Comparison of ENCODE assay signal across 24 cellular contexts in genomic region chr7:511476-512145, GRCh38. TPM values are rescaled to one million over a fixed set of nuclear protein-coding genes. Genes with fewer than 3 reads are reported as not detected.
DNase-seq lines count a peak whose midpoint lies in the region; ATAC-seq, FAIRE-seq and TF ChIP-seq lines count a peak whose summit lies in the region.
"Had no signal": no experiment of that assay in that cellular context is flagged by ENCODE, and none has a peak within 500 bp of the region (broad histone marks: within the 10 kb centered on the region; RNA-seq: fewer than 3 reads in every experiment).

No MANE protein-coding gene starts in this region.

- no peak overlapping the region for H2BK5ac ChIP-seq in neuronal stem cell (ENCODE audit: low read length)

- H3K9me3 ChIP-seq in right lobe of liver (no peaks in the 10 kb centered on the region), HepG2 (ENCODE audit: low read length) (no peaks in the 10 kb centered on the region), neuronal stem cell (replicated peaks in 1 of 2; ENCODE audit: control insufficient read depth in 2 of 2, insufficient read depth in 1 of 2, low read depth in 1 of 2, low read length in 2 of 2) (no peaks in the 10 kb centered on the region)
- H3K9me3 ChIP-seq: BLaER1 treated with 17β-estradiol and CSF1 and Interleukin-3, amounts not matched to agents 10 nM and 100 nM; neutrophil had no signal

- no peak overlapping the region for H2BK12ac ChIP-seq in neuronal stem cell (ENCODE audit: low read length)

- H3K18ac ChIP-seq in neuronal stem cell (ENCODE audit: low read length), result peak overlapping the region; percentile 64

- H3K14ac ChIP-seq in neuronal stem cell (ENCODE audit: low read length), result peak overlapping the region; percentile 8

- ATAC-seq in right lobe of liver (no peak), HepG2 (no peak), esophagus mucosa (peak; percentile 59), GM18868 (IDR thresholded peaks at IDR 0.05; ENCODE audit: unreplicated experiment) (no peak), GM18519 (IDR thresholded peaks at IDR 0.05; ENCODE audit: low FRiP score, unreplicated experiment) (no peak)

- H3K4me1 ChIP-seq in right lobe of liver (no peaks in the 10 kb centered on the region), HepG2 (ENCODE audit: insufficient read depth, low read length) (no peaks in the 10 kb centered on the region), neuronal stem cell (ENCODE audit: control insufficient read depth in 2 of 2, insufficient read depth in 1 of 2, low read depth in 1 of 2, low read length in 2 of 2) (peaks cover 4 to 17% of the 10 kb centered on the region in 2 donors)

- H3K4me3 ChIP-seq in right lobe of liver (no peak overlapping the region), HepG2 (replicated peaks in 1 of 3; ENCODE audit: insufficient read depth in 1 of 3, low read depth in 2 of 3, low read length in 3 of 3) (no peak overlapping the region), neuronal stem cell (ENCODE audit: low read length in 2 of 2) (no peak overlapping the region)
- H3K4me3 ChIP-seq: BLaER1 treated with 17β-estradiol and CSF1 and Interleukin-3, amounts not matched to agents 10 nM and 100 nM; hepatocyte; lung had no signal

- TF ChIP-seq POLR2A in right lobe of liver (IDR thresholded peaks at IDR 0.05), result no peak
- TF ChIP-seq POLR2A in HepG2 (IDR thresholded peaks at IDR 0.05; ENCODE audit: insufficient read depth in 1 of 2, low read depth in 2 of 2, low read length in 2 of 2), result no peak

- intact Hi-C loops in right lobe of liver (cut with DNase I) (no loop called here), HepG2 (cut with micrococcal nuclease; ENCODE audit: unreplicated experiment) (no loop called here)

- peak overlapping the region; percentile 96 for H2AK5ac ChIP-seq in neuronal stem cell (ENCODE audit: low read depth, low read length)

- 86% methylated on average over 11 of the region's 25 CpGs for WGBS in right lobe of liver (ENCODE audit: insufficient coverage, low coverage, low lambda C conversion rate, missing lambda C conversion rate)
- 86% methylated on average over 17 of the region's 25 CpGs for WGBS in HepG2 (ENCODE audit: low lambda C conversion rate)
- WGBS in neuronal stem cell (ENCODE audit: extremely low coverage in 2 of 2, insufficient read length in 2 of 2, insufficient replicate concordance in 1 of 2), 2 donors, result no CpG with 5 or more reads among the region's 25 CpGs

- no peak overlapping the region for H4K91ac ChIP-seq in neuronal stem cell (ENCODE audit: low read depth, low read length, poor library complexity)

- no peaks in the 10 kb centered on the region for H4K20me1 ChIP-seq in HepG2 (ENCODE audit: insufficient read depth, low read length)

- no peak overlapping the region for H3K4me2 ChIP-seq in HepG2 (ENCODE audit: low read depth, low read length)
- no peak overlapping the region for H3K4me2 ChIP-seq in neuronal stem cell (ENCODE audit: insufficient read depth, low read length, poor library complexity, severe bottlenecking)
- H3K4me2 ChIP-seq: hepatocyte had no signal

- peak overlapping the region; percentile 49 for H2BK15ac ChIP-seq in neuronal stem cell (ENCODE audit: low read length)

- H3K79me1 ChIP-seq in neuronal stem cell (ENCODE audit: low read depth, low read length), result no peaks in the 10 kb centered on the region

- H3K4ac ChIP-seq in neuronal stem cell (ENCODE audit: low read length), result no peak overlapping the region

- TF ChIP-seq EP300 in HepG2 (IDR thresholded peaks at IDR 0.05; ENCODE audit: low read depth in 2 of 2, low read length in 2 of 2), result no peak
- no peak for TF ChIP-seq EP300 in HepG2 (CRISPR knock-in tag; IDR thresholded peaks at IDR 0.05; ENCODE audit: borderline replicate concordance)

- no peaks in the 10 kb centered on the region for H3K27me3 ChIP-seq in right lobe of liver
- peaks cover 0 to 8% of the 10 kb centered on the region in 2 experiments; a peak in 3 of 5 replicates for H3K27me3 ChIP-seq in HepG2 (ENCODE audit: control insufficient read depth in 1 of 2, insufficient read depth in 2 of 2, low read length in 2 of 2)
- H3K27me3 ChIP-seq in neuronal stem cell (ENCODE audit: control insufficient read depth in 3 of 3, insufficient read depth in 3 of 3, low read depth in 1 of 3, low read length in 3 of 3), result peaks cover 0 to 49% (median 7%) of the 10 kb centered on the region in 3 experiments
- H3K27me3 ChIP-seq: hepatocyte had no signal

- no peak overlapping the region for H3K27ac ChIP-seq in right lobe of liver
- no peak overlapping the region for H3K27ac ChIP-seq in HepG2 (ENCODE audit: extremely low read length, insufficient read depth, low read length)
- no peak overlapping the region for H3K27ac ChIP-seq in neuronal stem cell (replicated peaks; ENCODE audit: low read length)
- H3K27ac ChIP-seq: BLaER1 treated with 17β-estradiol and CSF1 and Interleukin-3, amounts not matched to agents 10 nM and 100 nM; hepatocyte; neutrophil had no signal

- no peak for FAIRE-seq in HepG2 (lab: Jason Lieb, UNC)
- FAIRE-seq: GM19239 had no signal

- H3K9ac ChIP-seq in HepG2 (ENCODE audit: insufficient read depth, low read depth, low read length) (no peak overlapping the region), neuronal stem cell (ENCODE audit: low read depth, low read length, poor library complexity) (no peak overlapping the region)
- H3K9ac ChIP-seq: BLaER1 treated with 17β-estradiol and CSF1 and Interleukin-3, amounts not matched to agents 10 nM and 100 nM had no signal

- CTCF ChIA-PET in HepG2 (lab: Yijun Ruan, JAX; ENCODE audit: low intra/inter-chr PET ratio, low total read pairs), result no interaction called here

- no peak overlapping the region for H2AFZ ChIP-seq in HepG2 (ENCODE audit: low read length)
- H2AFZ ChIP-seq in neuronal stem cell (ENCODE audit: low read length), result no peak overlapping the region
- H2AFZ ChIP-seq: hepatocyte had no signal

- H3K36me3 ChIP-seq in right lobe of liver (no peaks in the 10 kb centered on the region), HepG2 (replicated peaks in 1 of 2; ENCODE audit: control insufficient read depth in 1 of 2, insufficient read depth in 2 of 2, low read length in 2 of 2) (no peaks in the 10 kb centered on the region), neuronal stem cell (replicated peaks in 1 of 2; ENCODE audit: control insufficient read depth in 2 of 2, insufficient read depth in 2 of 2, low read length in 2 of 2) (no peaks in the 10 kb centered on the region)
- H3K36me3 ChIP-seq: neutrophil had no signal

- H3K23ac ChIP-seq in neuronal stem cell (ENCODE audit: low read depth, low read length, poor library complexity), result no peak overlapping the region

- in situ Hi-C loops in HepG2 (cut with HindIII; ENCODE audit: extremely low pct_ligation_motif_present, low pct_unique_long_range_greater_than_20kb), result no loop called here

- BruUV-seq in HepG2 (replicated peaks; lab: Mats Ljungman, UMichigan), result no TSS peak

- no peak for TF ChIP-seq RAD21 in HepG2 (CRISPR knock-in tag; IDR thresholded peaks at IDR 0.05)

- POLR2A ChIA-PET in HepG2 (lab: Yijun Ruan, JAX), result no interaction called here

- TF ChIP-seq CTCF in right lobe of liver (IDR thresholded peaks at IDR 0.05) (no peak), HepG2 (CRISPR knock-in tag; IDR thresholded peaks at IDR 0.05) (no peak)

- no peak overlapping the region for H4K8ac ChIP-seq in neuronal stem cell (ENCODE audit: low read depth, low read length)

- DNase-seq in right lobe of liver (peak in 2 of 3 donors; percentile 10 to 53), HepG2 (ENCODE audit: low spot score) (no peak), neuronal stem cell (ENCODE audit: low spot score) (no peak), AML-193 (lab: John Stamatoyannopoulos, UW) (no peak), NCI-H510A (lab: John Stamatoyannopoulos, UW) (no peak)
- DNase-seq: ACHN; activated B cell treated with CpG ODN at 0.5 μM for 24 hours; activated CD4-positive, alpha-beta memory T cell treated with anti-CD3 and anti-CD28 coated beads for 36 hours; activated effector memory CD4-positive, alpha-beta T cell treated with Interleukin-2 at 50 U/mL for 16 hours; immature natural killer cell; NCI-H1417; NCI-H2171; NCI-H526; stimulated activated CD4-positive, alpha-beta T cell treated with anti-CD3 and anti-CD28 coated beads, Interleukin-12 subunit alpha, Interleukin-12 subunit beta, amount 100 ng/mL, for 4 hours; stimulated activated naive CD8-positive, alpha-beta T cell treated with anti-CD3 and anti-CD28 coated beads, Interleukin-15, amount 100 ng/mL, for 72 hours had no signal

- no peak overlapping the region for H2BK120ac ChIP-seq in neuronal stem cell (ENCODE audit: low read depth, low read length)

- H3K79me2 ChIP-seq in HepG2 (ENCODE audit: insufficient read depth, low read length), result peaks cover 2% of the 10 kb centered on the region

TF ChIP-seq in HepG2, 621 proteins besides CTCF, POLR2A, EP300 and RAD21 (continues in another document):
- TF ChIP-seq HOXD1 (CRISPR knock-in tag; IDR thresholded peaks at IDR 0.05), result no peak
- no peak for TF ChIP-seq MAFK (conservative IDR thresholded peaks at IDR 0.05 in 1 of 2, IDR thresholded peaks at IDR 0.05 in 1 of 2; ENCODE audit: low read length in 2 of 2)

RNA-seq across cellular contexts. Expression of gene PDGFA, which starts 8.0 kb away (rescaled TPM):
- 10 to 100 TPM in 3 of 6 experiments, 1 to 10 TPM in 3; 2.3 to 20.9 (median 8.4) TPM for total RNA-seq in right lobe of liver
- 0.80 and 1.5 TPM in 2 replicates for total RNA-seq in HepG2 (2016; rRNA removed; fragmentation: Illumina TruSeq; extraction: Trizol)
- total RNA-seq in HepG2 (2016; cell fraction: cytosol; rRNA removed; fragmentation: Illumina TruSeq; extraction: Trizol; ENCODE audit: low read depth), result 1.1 and 1.6 TPM in 2 replicates
- total RNA-seq in HepG2 (2016; cell fraction: insoluble cytoplasmic fraction; rRNA removed; fragmentation: Illumina TruSeq; extraction: Trizol), result 1.0 and 1.8 TPM in 2 replicates
- total RNA-seq in HepG2 (2016; cell fraction: membrane; rRNA removed; fragmentation: Illumina TruSeq; extraction: Trizol), result 2.6 and 3.0 TPM in 2 replicates
- 1.3 and 1.4 TPM in 2 replicates for total RNA-seq in HepG2 (2016; cell fraction: nucleus; rRNA removed; fragmentation: Illumina TruSeq; extraction: Trizol)
- 2.4 and 3.4 TPM in 2 replicates for polyA plus RNA-seq in HepG2 (2011; rRNA removed)
- 1.2 and 2.1 TPM in 2 replicates for polyA plus RNA-seq in HepG2 (2011; cell fraction: cytosol; rRNA removed)
- 2.9 and 5.0 TPM in 2 replicates for polyA plus RNA-seq in HepG2 (2011; cell fraction: nucleus; rRNA removed)
- polyA plus RNA-seq in HepG2 (2012), result 1.2 and 1.3 TPM in 2 replicates
- polyA plus RNA-seq in HepG2 (2016; cell fraction: cytosol; fragmentation: Illumina TruSeq; extraction: Trizol; ENCODE audit: low read depth), result 0.57 and 0.60 TPM in 2 replicates
- 0.93 and 1.1 TPM in 2 replicates for polyA plus RNA-seq in HepG2 (2016; cell fraction: insoluble cytoplasmic fraction; fragmentation: Illumina TruSeq; extraction: Trizol; ENCODE audit: low read depth)
- 1.1 TPM in 2 replicates for polyA plus RNA-seq in HepG2 (2016; cell fraction: membrane; fragmentation: Illumina TruSeq; extraction: Trizol; ENCODE audit: low read depth)
- 1.9 TPM in 2 replicates for polyA plus RNA-seq in HepG2 (2016; cell fraction: nucleus; fragmentation: Illumina TruSeq; extraction: Trizol; ENCODE audit: insufficient read depth, low read depth)
- polyA minus RNA-seq in HepG2 (2011; rRNA and poly(A)+ RNA removed; ENCODE audit: low replicate concordance), result 14.6 and 20.5 TPM in 2 replicates
- 4.8 and 15.5 TPM in 2 replicates for polyA minus RNA-seq in HepG2 (2011; cell fraction: cytosol; rRNA and poly(A)+ RNA removed)
- 2.3 and 2.4 TPM in 2 replicates for polyA minus RNA-seq in HepG2 (2011; cell fraction: nucleus; rRNA and poly(A)+ RNA removed)
- 4.1 TPM for total RNA-seq in esophagus mucosa
- polyA plus RNA-seq in neuronal stem cell (2013, experiment 1 of 2), result 6.2 TPM
- 5.7 TPM for polyA plus RNA-seq in neuronal stem cell (2013, experiment 2 of 2)
- polyA plus RNA-seq: IgD-negative memory B cell had no signal

Comparison
In these comparisons a context has a peak if more than half of its experiments do, and no peak if none do; other contexts are left out.
1. DNase-seq: peak in right lobe of liver (2 of 3); none in HepG2 (single experiment), neuronal stem cell (single experiment), AML-193 (0 of 2) and NCI-H510A (single experiment).